In genomic region chr16:64172191-64172590, GRCh38 we compare ENCODE assay signal across 15 cellular contexts.
DNase-seq lines count a peak whose midpoint lies in the region; ATAC-seq, FAIRE-seq and TF ChIP-seq lines count a peak whose summit lies in the region.
"Had no signal": no experiment of that assay in that cellular context is flagged by ENCODE, and none has a peak within 500 bp of the region (broad histone marks: within the 10 kb centered on the region; RNA-seq: fewer than 3 reads in every experiment).

No MANE protein-coding gene starts in this region.

- no peak for FAIRE-seq in frontal cortex (lab: Jason Lieb, UNC)
- FAIRE-seq: G401.6, GM12891, GM19239, H54 had no signal

- H3K4me2 ChIP-seq in Karpas-422 (ENCODE audit: low read depth, low read length, poor library complexity, severe bottlenecking), result peak overlapping the region; percentile 68
- H3K4me2 ChIP-seq in OCI-LY7 (ENCODE audit: low read length), result peak overlapping the region; percentile 60

- H2AFZ ChIP-seq in Karpas-422 (ENCODE audit: low read length) (no peak overlapping the region), OCI-LY7 (ENCODE audit: low read length) (peak overlapping the region; percentile 77)
- H2AFZ ChIP-seq: GM23248 had no signal

- BruUV-seq in OCI-LY7 (replicated peaks; lab: Mats Ljungman, UMichigan), result no TSS peak

- peaks cover 71% of the 10 kb centered on the region for H3K4me1 ChIP-seq in Karpas-422 (ENCODE audit: low read length)
- peaks cover 14% of the 10 kb centered on the region for H3K4me1 ChIP-seq in OCI-LY7 (ENCODE audit: insufficient read depth, low read length, poor library complexity, severe bottlenecking)

- no peak for ATAC-seq in HG03159 (IDR thresholded peaks at IDR 0.05; ENCODE audit: unreplicated experiment)

- H3K36me3 ChIP-seq in Karpas-422 (ENCODE audit: insufficient read depth, low read length) (no peaks in the 10 kb centered on the region), OCI-LY7 (ENCODE audit: insufficient read depth, low read length) (no peaks in the 10 kb centered on the region; the same call in 1 of the 2 replicates)

- CTCF ChIA-PET in OCI-LY7 (lab: Charles Lee; ENCODE audit: unreplicated experiment), result no interaction called here

- H3K9me3 ChIP-seq in Karpas-422 (ENCODE audit: low read length) (no peaks in the 10 kb centered on the region), OCI-LY7 (ENCODE audit: low read length) (peaks cover 11% of the 10 kb centered on the region; the same call in 1 of the 2 replicates)

- H3K9me2 ChIP-seq in Karpas-422 (replicated peaks; ENCODE audit: insufficient read depth, low read length) (no peaks in the 10 kb centered on the region), OCI-LY7 (ENCODE audit: insufficient read depth, low read length) (no peaks in the 10 kb centered on the region)

- intact Hi-C loops in OCI-LY7 (cut with micrococcal nuclease; ENCODE audit: unreplicated experiment), result no loop called here

- peak overlapping the region; percentile 98 for H3K27ac ChIP-seq in Karpas-422 (ENCODE audit: low read length)
- H3K27ac ChIP-seq in OCI-LY7 (ENCODE audit: low read depth, low read length, poor library complexity, severe bottlenecking), result no peak overlapping the region
- H3K27ac ChIP-seq: C4-2B, GM23248, HL-60 had no signal

- H3K27me3 ChIP-seq in Karpas-422 (ENCODE audit: low read length), result no peaks in the 10 kb centered on the region

- H3K9ac ChIP-seq in Karpas-422 (ENCODE audit: low read length), result peak overlapping the region; percentile 76
- H3K9ac ChIP-seq: GM23248 had no signal

- TF ChIP-seq CTCF in OCI-LY7 (conservative IDR thresholded peaks at IDR 0.05; ENCODE audit: low read length), result no peak

- POLR2A ChIA-PET in OCI-LY7 (lab: Charles Lee), result interaction anchor here (0.5 to 2.5 kb wide), 13 partner anchors 8 to 269 kb away, joined by 3 to 11 read pairs (median 4); no protein-coding TSS in a partner anchor

- H3K79me2 ChIP-seq in Karpas-422 (ENCODE audit: low read length), result no peaks in the 10 kb centered on the region
- no peaks in the 10 kb centered on the region for H3K79me2 ChIP-seq in OCI-LY7 (ENCODE audit: insufficient read depth, low read depth, low read length)

- no peaks in the 10 kb centered on the region for H4K20me1 ChIP-seq in Karpas-422 (ENCODE audit: insufficient read depth, low read depth, low read length)
- H4K20me1 ChIP-seq in OCI-LY7 (ENCODE audit: insufficient read depth, low read length), result no peaks in the 10 kb centered on the region

- H3K4me3 ChIP-seq in Karpas-422 (ENCODE audit: low read length) (peak overlapping the region; percentile 42), OCI-LY7 (ENCODE audit: low read depth, low read length, poor library complexity, severe bottlenecking) (peak overlapping the region; percentile 35)
- H3K4me3 ChIP-seq: GM23248 had no signal

- DNase-seq in Karpas-422, result peak; percentile 93
- DNase-seq in NCI-H524 treated with DMSO at 0.1 percent for 48 hours (lab: John Stamatoyannopoulos, UW), result peak; percentile 30
- DNase-seq in OCI-LY7 (ENCODE audit: low spot score), result no peak
- no peak for DNase-seq in frontal cortex (ENCODE audit: low spot score in 2 of 2)
- no peak for DNase-seq in middle frontal gyrus (ENCODE audit: extremely low spot score, low spot score)
- DNase-seq: CD4-positive, alpha-beta T cell; GM23248; HCEC 1CT had no signal

Comparison
In these comparisons a context has a peak if more than half of its experiments do, and no peak if none do; other contexts are left out.
1. DNase-seq: peak in Karpas-422 (single experiment) and NCI-H524 treated with DMSO at 0.1 percent for 48 hours (single experiment); none in OCI-LY7 (single experiment), frontal cortex (0 of 2) and middle frontal gyrus (single experiment).